15 cellular contexts compared by ENCODE assay signal in the genomic region with DNA sequence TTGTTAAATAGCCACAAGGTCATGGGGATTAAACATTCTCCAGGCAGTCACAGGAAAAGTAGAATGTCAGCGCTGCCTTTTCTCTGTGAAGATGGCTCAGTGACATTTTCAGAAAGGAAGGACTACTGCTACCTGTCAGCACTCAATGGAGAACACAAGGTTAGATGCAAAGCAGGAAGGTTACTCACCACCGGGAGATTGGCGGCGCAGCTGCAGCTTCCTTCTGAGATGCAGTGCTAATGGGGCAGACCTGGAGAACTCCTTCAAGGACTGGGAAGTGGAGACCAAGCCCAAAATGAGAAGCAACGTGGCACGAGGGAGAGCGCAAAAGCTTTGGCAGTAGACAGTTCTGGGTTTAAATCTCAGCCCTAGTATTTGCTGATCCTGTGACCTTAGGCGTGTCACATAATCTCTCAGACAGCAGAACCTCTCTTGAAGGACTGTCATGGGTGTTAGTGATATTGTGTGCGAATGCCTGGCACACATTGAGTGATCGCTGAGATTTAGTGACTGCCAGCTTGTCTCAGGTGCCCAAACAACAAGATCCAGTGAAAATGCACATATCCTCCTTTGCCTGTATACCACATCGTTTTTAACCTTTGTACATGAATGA.
"Had no signal": no experiment of that assay in that cellular context is flagged by ENCODE, and none has a peak within 500 bp of the region (broad histone marks: within the 10 kb centered on the region; RNA-seq: fewer than 3 reads in every experiment).

No MANE protein-coding gene starts in this region.

- H3K4me1 ChIP-seq: ascending aorta, breast epithelium, tibial nerve, uterus had no signal

- H3K9me3 ChIP-seq: ascending aorta, breast epithelium, tibial nerve, uterus had no signal

- H3K27ac ChIP-seq: ascending aorta, breast epithelium, tibial nerve, uterus had no signal

- H3K4me3 ChIP-seq: ascending aorta, breast epithelium, lung, tibial nerve, uterus had no signal

- H3K36me3 ChIP-seq: ascending aorta, breast epithelium, tibial nerve, uterus had no signal

- H3K27me3 ChIP-seq: ascending aorta, breast epithelium, tibial nerve, uterus had no signal

- DNase-seq: activated CD4-positive, alpha-beta T cell treated with anti-CD3 and anti-CD28 coated beads for 1 hour; activated CD4-positive, alpha-beta T cell treated with anti-CD3 and anti-CD28 coated beads, Interleukin-2, amount 50 U/mL, for 4 hours; activated naive CD4-positive, alpha-beta T cell treated with anti-CD3 and anti-CD28 coated beads for 36 hours; kidney glomerular epithelial cell; midbrain; retina; stimulated activated CD4-positive, alpha-beta T cell treated with anti-CD3 and anti-CD28 coated beads, Interleukin-15, amount 100 ng/mL, for 24 hours; stimulated activated CD4-positive, alpha-beta T cell treated with anti-CD3 and anti-CD28 coated beads, Interleukin-4, amount 100 ng/mL, for 24 hours; stimulated activated naive CD4-positive, alpha-beta T cell; substantia nigra; uterus had no signal
